8 cellular contexts compared by ENCODE assay signal in the genomic region with DNA sequence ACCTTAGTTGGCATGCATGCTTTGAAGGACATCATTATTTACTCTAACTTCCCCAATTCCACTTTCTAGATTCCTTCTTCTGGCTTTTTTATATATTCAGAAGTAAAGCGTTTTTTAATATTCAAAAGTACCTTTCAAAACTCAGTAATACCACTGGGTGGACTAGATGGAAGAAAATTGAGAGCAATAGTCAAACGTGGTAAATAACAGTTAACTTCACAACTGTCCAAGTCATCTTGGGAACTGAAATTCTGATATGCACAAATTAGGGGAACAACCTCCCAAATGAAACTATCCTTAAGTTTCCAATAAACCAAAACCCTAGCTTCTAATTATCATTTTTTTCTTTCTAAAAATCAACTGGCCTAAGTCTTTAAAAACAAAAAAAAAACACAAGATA. TPM values are rescaled to one million over a fixed set of nuclear protein-coding genes. Genes with fewer than 3 reads are reported as not detected.
DNase-seq lines count a peak whose midpoint lies in the region; ATAC-seq, FAIRE-seq and TF ChIP-seq lines count a peak whose summit lies in the region.

No MANE protein-coding gene starts in this region.

- H3K4me3 ChIP-seq in A549 (peak overlapping the region; percentile 32), GM23248 (peak overlapping the region; percentile 8; the same call in 1 of the 2 replicates), kidney (ENCODE audit: low read length in 2 of 2) (peak overlapping the region; percentile 57 to 85)

- 31% methylated on average over 2 of the region's 2 CpGs for WGBS in A549 (ENCODE audit: missing lambda C conversion rate)
- WGBS in GM23248 (ENCODE audit: low coverage in 1 of 2, low lambda C conversion rate in 2 of 2, missing lambda C conversion rate in 2 of 2), 2 experiments: 94 to 95% methylated on average over 2 of the region's 2 CpGs

- no peak overlapping the region for H2AFZ ChIP-seq in GM23248

- in situ Hi-C loops in GM23248 (cut with MboI): no loop called here

- TF ChIP-seq CTCF in A549 (IDR thresholded peaks at IDR 0.05) (no peak), activated B cell treated with CpG ODN at 0.5 μM for 24 hours (IDR thresholded peaks at IDR 0.05) (no peak), kidney (IDR thresholded peaks at IDR 0.05; ENCODE audit: borderline replicate concordance, extremely low read depth, insufficient read depth) (no peak)

- no peak for DNase-seq in A549 (ENCODE audit: low read depth in 1 of 2, low spot score in 1 of 2)
- DNase-seq in GM23248: no peak
- no peak for DNase-seq in activated B cell treated with CpG ODN at 0.5 μM for 24 hours
- no peak for DNase-seq in kidney
- no peak for DNase-seq in NCI-H1092 (lab: John Stamatoyannopoulos, UW)
- no peak for DNase-seq in amygdala (lab: John Stamatoyannopoulos, UW)
- no peak for DNase-seq in activated CD8-positive, alpha-beta memory T cell treated with anti-CD3 and anti-CD28 coated beads, Interleukin-2, amount 50 U/mL, for 48 hours

- no peaks in the 10 kb centered on the region for H3K36me3 ChIP-seq in GM23248 (ENCODE audit: low read depth)
- no peaks in the 10 kb centered on the region for H3K36me3 ChIP-seq in kidney (ENCODE audit: control insufficient read depth in 1 of 2, insufficient read depth in 2 of 2, low read length in 2 of 2)

- ATAC-seq in A549: no peak
- peak; percentile 15 for ATAC-seq in activated B cell treated with CpG ODN at 0.5 μM for 24 hours (ENCODE audit: low read depth)
- no peak for ATAC-seq in GM18498 (IDR thresholded peaks at IDR 0.05; ENCODE audit: unreplicated experiment)

- FAIRE-seq in A549 (lab: Jason Lieb, UNC): no peak
- FAIRE-seq in kidney (lab: Jason Lieb, UNC): no peak

- H3K4me2 ChIP-seq in A549: peak overlapping the region; percentile 90
- H3K4me2 ChIP-seq in GM23248 (ENCODE audit: unreplicated experiment): peak overlapping the region; percentile 36

- POLR2A ChIA-PET in A549 (lab: Yijun Ruan, JAX) (no interaction called here), activated B cell treated with CpG ODN at 0.5 μM for 24 hours (lab: Charles Lee) (interaction anchor here (0.6 to 1.4 kb wide), 6 partner anchors 8 to 495 kb away, joined by 3 to 11 read pairs (median 3); a partner anchor contains a TSS)

- H3K27me3 ChIP-seq in GM23248 (replicated peaks; ENCODE audit: insufficient read depth): no peaks in the 10 kb centered on the region

- peaks cover 85% of the 10 kb centered on the region for H3K4me1 Mint-ChIP-seq in activated B cell treated with CpG ODN at 0.5 μM for 24 hours

- peaks cover 21% of the 10 kb centered on the region for H3K36me3 Mint-ChIP-seq in activated B cell treated with CpG ODN at 0.5 μM for 24 hours (ENCODE audit: low read depth)

- peaks cover 100% of the 10 kb centered on the region for H3K79me2 ChIP-seq in GM23248 (ENCODE audit: insufficient read depth)

- H3K4me1 ChIP-seq in A549: peaks cover 68% of the 10 kb centered on the region
- no peaks in the 10 kb centered on the region for H3K4me1 ChIP-seq in GM23248 (ENCODE audit: insufficient read depth)
- H3K4me1 ChIP-seq in kidney (ENCODE audit: control insufficient read depth in 1 of 2, insufficient read depth in 1 of 2, low read depth in 1 of 2, low read length in 2 of 2): peaks cover 8 to 13% of the 10 kb centered on the region in 2 donors

- peak overlapping the region; percentile 82 for H3K27ac Mint-ChIP-seq in activated B cell treated with CpG ODN at 0.5 μM for 24 hours

- H4K20me1 ChIP-seq in GM23248 (ENCODE audit: insufficient read depth): no peaks in the 10 kb centered on the region

- H3K9me2 ChIP-seq in GM23248 (ENCODE audit: insufficient read depth): no peaks in the 10 kb centered on the region

- H3K9me3 ChIP-seq in A549 (no peaks in the 10 kb centered on the region), GM23248 (ENCODE audit: low read depth) (no peaks in the 10 kb centered on the region), kidney (ENCODE audit: control insufficient read depth in 1 of 2, low read length in 2 of 2) (no peaks in the 10 kb centered on the region)

- H3F3A ChIP-seq in GM23248 (ENCODE audit: insufficient read depth): no peaks in the 10 kb centered on the region

- no peak for TF ChIP-seq EP300 in A549 (IDR thresholded peaks at IDR 0.05)

- no peaks in the 10 kb centered on the region for H3K9me3 Mint-ChIP-seq in activated B cell treated with CpG ODN at 0.5 μM for 24 hours

- no peak for TF ChIP-seq POLR2A in A549 (IDR thresholded peaks at IDR 0.05; ENCODE audit: low read length)

- no peak for TF ChIP-seq RAD21 in A549 (conservative IDR thresholded peaks at IDR 0.05 in 1 of 2, IDR thresholded peaks at IDR 0.05 in 1 of 2)

- peak overlapping the region; percentile 79 for H3K4me3 Mint-ChIP-seq in activated B cell treated with CpG ODN at 0.5 μM for 24 hours

- intact Hi-C loops in activated B cell treated with CpG ODN at 0.5 μM for 24 hours (cut with micrococcal nuclease): loop anchor here (1.0 kb wide), 2 partner anchors 9 to 19 kb away; a partner anchor contains a TSS
- intact Hi-C loops in kidney (cut with DNase I): no loop called here

- peak overlapping the region in 1 of 2 experiments; percentile 1; a peak in 2 of 6 replicates for H3K27ac ChIP-seq in A549
- H3K27ac ChIP-seq in GM23248: no peak overlapping the region
- H3K27ac ChIP-seq in kidney (ENCODE audit: low read depth in 2 of 2, low read length in 2 of 2): no peak overlapping the region

- H3K27me3 Mint-ChIP-seq in activated B cell treated with CpG ODN at 0.5 μM for 24 hours: no peaks in the 10 kb centered on the region

- H3K9ac ChIP-seq in GM23248 (no peak overlapping the region), kidney (ENCODE audit: low read length in 2 of 2) (no peak overlapping the region)

- CTCF ChIA-PET in A549 (lab: Yijun Ruan, JAX) (interaction anchor here (0.9 to 1.3 kb wide), 2 partner anchors 45 to 81 kb away, joined by 4 read pairs; no protein-coding TSS in a partner anchor), activated B cell treated with CpG ODN at 0.5 μM for 24 hours (lab: Charles Lee) (no interaction called here)

TF ChIP-seq in A549, 52 proteins besides CTCF, POLR2A, EP300 and RAD21:
- TF ChIP-seq CHD2 (IDR thresholded peaks at IDR 0.05; ENCODE audit: low read length, partially characterized antibody): no peak
- TF ChIP-seq SREBF2 (IDR thresholded peaks at IDR 0.05): no peak
- TF ChIP-seq, protein P1, sequence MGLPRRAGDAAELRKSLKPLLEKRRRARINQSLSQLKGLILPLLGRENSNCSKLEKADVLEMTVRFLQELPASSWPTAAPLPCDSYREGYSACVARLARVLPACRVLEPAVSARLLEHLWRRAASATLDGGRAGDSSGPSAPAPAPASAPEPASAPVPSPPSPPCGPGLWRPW (IDR thresholded peaks at IDR 0.05): no peak
- no peak for TF ChIP-seq GATA3 (IDR thresholded peaks at IDR 0.05; ENCODE audit: borderline replicate concordance)
- no peak for TF ChIP-seq CBX2 (IDR thresholded peaks at IDR 0.05; ENCODE audit: borderline replicate concordance, low read depth)
- no peak for TF ChIP-seq ESRRA (IDR thresholded peaks at IDR 0.05; ENCODE audit: borderline replicate concordance, low read length)
- TF ChIP-seq, protein P2, sequence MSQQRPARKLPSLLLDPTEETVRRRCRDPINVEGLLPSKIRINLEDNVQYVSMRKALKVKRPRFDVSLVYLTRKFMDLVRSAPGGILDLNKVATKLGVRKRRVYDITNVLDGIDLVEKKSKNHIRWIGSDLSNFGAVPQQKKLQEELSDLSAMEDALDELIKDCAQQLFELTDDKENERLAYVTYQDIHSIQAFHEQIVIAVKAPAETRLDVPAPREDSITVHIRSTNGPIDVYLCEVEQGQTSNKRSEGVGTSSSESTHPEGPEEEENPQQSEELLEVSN (IDR thresholded peaks at IDR 0.05; ENCODE audit: borderline replicate concordance, low read depth): no peak
- TF ChIP-seq RCOR1 (IDR thresholded peaks at IDR 0.05; ENCODE audit: low read depth, low read length): no peak
- TF ChIP-seq CHD4 (IDR thresholded peaks at IDR 0.05; ENCODE audit: borderline replicate concordance): no peak
- no peak for TF ChIP-seq HDAC2 (IDR thresholded peaks at IDR 0.05)

RNA-seq across cellular contexts. Expression of a gene that starts 9.0 kb away (rescaled TPM):
- polyA plus RNA-seq in A549 (2011; rRNA removed): 81.8 and 106 TPM in 2 replicates
- polyA plus RNA-seq in A549 (2012; cell fraction: cytosol; rRNA removed): 17.5 and 19.7 TPM in 2 replicates
- polyA plus RNA-seq in A549 (2012; cell fraction: nucleus; rRNA removed): 8.7 and 14.1 TPM in 2 replicates
- polyA plus RNA-seq in A549 (2017; fragmentation: RNase III; extraction: RNeasy Plus Mini Kit Qiagen cat#74134 plus additional on column Dnase treatment): 38.5 to 39.4 TPM (median 38.8 TPM) in 3 replicates
- 26.9 and 34.8 TPM in 2 replicates for polyA minus RNA-seq in A549 (2011; rRNA and poly(A)+ RNA removed)
- total RNA-seq in GM23248 (2014; rRNA removed; shearing (Covaris generic)): 8.7 and 10.4 TPM in 2 replicates
- polyA plus RNA-seq in GM23248 (2016; fragmentation: Nextera tagmentation; extraction: Ambion mirVana): 14.4 and 14.7 TPM in 2 replicates
- total RNA-seq in activated B cell treated with CpG ODN at 0.5 μM for 24 hours: 153 and 157 TPM in 2 replicates
- 96.2 TPM for total RNA-seq in kidney
- 33.1 TPM for polyA plus RNA-seq in kidney (ENCODE audit: insufficient read depth, low read depth, low replicate concordance)

Comparison
In these comparisons a context has a peak if more than half of its experiments do, and no peak if none do; other contexts are left out.
1. H3K4me3 ChIP-seq: peak in every context shown above with its lines; median percentile 71 in kidney; 32 in A549; 8 in GM23248.